ENCODE assay signal across 1 cellular context in the genomic region with DNA sequence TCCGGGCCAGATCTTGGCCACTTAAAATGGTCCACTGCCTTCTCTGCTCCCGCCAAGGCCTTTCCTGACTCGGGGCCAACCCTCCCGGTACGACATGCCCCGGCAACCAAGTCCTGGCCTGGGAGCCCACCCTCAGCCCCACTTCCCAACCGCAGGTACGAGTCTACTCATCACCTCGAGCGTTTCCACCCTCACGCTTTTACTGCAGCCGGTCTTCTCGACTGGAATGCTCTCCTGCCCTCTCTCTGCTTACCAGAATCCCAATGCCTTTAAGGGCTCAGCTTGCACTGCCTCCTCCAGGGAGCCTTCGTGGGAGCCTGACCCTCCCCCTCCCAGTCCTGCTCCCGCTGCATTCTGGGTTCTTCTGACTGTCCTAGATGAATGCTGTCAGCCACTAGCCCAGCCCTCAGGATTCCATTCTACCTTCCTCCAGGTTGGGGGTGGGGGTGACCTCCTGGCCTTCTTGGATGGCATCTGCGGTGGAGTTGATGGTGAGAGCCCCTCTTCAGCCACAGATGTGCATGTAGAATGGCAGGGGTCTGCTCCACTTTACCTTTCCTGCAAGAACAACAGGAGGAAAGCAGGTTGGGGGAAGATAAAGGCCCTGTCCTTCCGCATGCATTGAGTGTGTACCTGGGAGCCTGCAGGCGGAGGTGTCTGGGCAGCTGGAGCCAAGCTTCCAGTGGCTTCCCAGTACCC.
TF ChIP-seq lines count a peak whose summit lies in the region.

No MANE protein-coding gene starts in this region.

TF ChIP-seq in endothelial cell of umbilical vein, 7 proteins besides CTCF, POLR2A, EP300 and RAD21:
- TF ChIP-seq JUN (IDR thresholded peaks at IDR 0.05; ENCODE audit: borderline replicate concordance, insufficient read depth, insufficient read length, low read depth) (no peak), FOS (IDR thresholded peaks at IDR 0.05; ENCODE audit: borderline replicate concordance, insufficient read depth, low read length) (no peak), EZH2 (IDR thresholded peaks at IDR 0.05; ENCODE audit: borderline replicate concordance, low read depth, low read length, severe bottlenecking) (no peak), MYC (IDR thresholded peaks at IDR 0.05; ENCODE audit: low read depth, low read length) (no peak), GATA2 (IDR thresholded peaks at IDR 0.05; ENCODE audit: insufficient read depth, insufficient read length, low read depth, low read length) (no peak), POLR2AphosphoS5 (IDR thresholded peaks at IDR 0.05; ENCODE audit: insufficient read depth, low read depth, low read length) (no peak), MAX (IDR thresholded peaks at IDR 0.05; ENCODE audit: insufficient read depth, insufficient read length) (no peak)
